ENCODE assay signal across 15 cellular contexts in genomic region chr10:26839966-26840627, GRCh38. TPM values are rescaled to one million over a fixed set of nuclear protein-coding genes. Genes with fewer than 3 reads are reported as not detected.
DNase-seq lines count a peak whose midpoint lies in the region; ATAC-seq, FAIRE-seq and TF ChIP-seq lines count a peak whose summit lies in the region.
"Had no signal": no experiment of that assay in that cellular context is flagged by ENCODE, and none has a peak within 500 bp of the region (broad histone marks: within the 10 kb centered on the region; RNA-seq: fewer than 3 reads in every experiment).

No MANE protein-coding gene starts in this region.

- H3K14ac ChIP-seq in trophoblast cell (ENCODE audit: low read length), result no peak overlapping the region

- no peak overlapping the region for H2BK120ac ChIP-seq in trophoblast cell (ENCODE audit: insufficient read depth, low read length, poor library complexity)

- peaks cover 7% of the 10 kb centered on the region for H3K9me3 Mint-ChIP-seq in activated T-cell treated with anti-CD3 and anti-CD28 coated beads, Interleukin-2, amount 50 U/mL, for 24 hours
- H3K9me3 Mint-ChIP-seq in astrocyte (ENCODE audit: unreplicated experiment), result no peaks in the 10 kb centered on the region

- H3K27ac ChIP-seq in astrocyte (ENCODE audit: low read depth, low read length), result no peak overlapping the region
- no peak overlapping the region for H3K27ac ChIP-seq in trophoblast cell (ENCODE audit: low read depth, low read length)
- H3K27ac ChIP-seq: adrenal gland, C4-2B, epithelial cell of prostate, upper lobe of right lung had no signal

- H3K79me1 ChIP-seq in trophoblast cell (ENCODE audit: low read length), result no peaks in the 10 kb centered on the region

- no peak overlapping the region for H3K4me2 ChIP-seq in astrocyte (ENCODE audit: low read length)
- H3K4me2 ChIP-seq in trophoblast cell (ENCODE audit: low read length), result no peak overlapping the region

- H4K12ac ChIP-seq in trophoblast cell (ENCODE audit: low read depth, low read length), result no peak overlapping the region

- H2AFZ ChIP-seq in astrocyte (ENCODE audit: low read depth, low read length) (no peak overlapping the region), trophoblast cell (ENCODE audit: insufficient read depth, low read length, poor library complexity) (no peak overlapping the region)

- no peak overlapping the region for H3K4me3 ChIP-seq in Jurkat, Clone E6-1 (ENCODE audit: low read length)
- no peak overlapping the region for H3K4me3 ChIP-seq in astrocyte (ENCODE audit: insufficient read depth, low read depth, low read length)
- H3K4me3 ChIP-seq in trophoblast cell (ENCODE audit: low read depth, low read length), result no peak overlapping the region
- H3K4me3 ChIP-seq: adrenal gland, upper lobe of right lung had no signal

- H3K36me3 ChIP-seq in astrocyte (ENCODE audit: insufficient read depth, low read length), result no peaks in the 10 kb centered on the region
- H3K36me3 ChIP-seq in trophoblast cell (ENCODE audit: control insufficient read depth in 1 of 2, insufficient read depth in 2 of 2, low read length in 2 of 2), result peaks cover 0 to 3% of the 10 kb centered on the region in 2 experiments
- H3K36me3 ChIP-seq: adrenal gland, upper lobe of right lung had no signal

- peak overlapping the region; percentile 19 for H3K4ac ChIP-seq in trophoblast cell (ENCODE audit: low read depth, low read length)

- ATAC-seq in GM21576 (IDR thresholded peaks at IDR 0.05; ENCODE audit: unreplicated experiment), result no peak
- ATAC-seq: upper lobe of right lung had no signal

- peak overlapping the region; percentile 64 for H3K23ac ChIP-seq in trophoblast cell (ENCODE audit: low read length)

- H4K8ac ChIP-seq in trophoblast cell (ENCODE audit: low read depth, low read length), result no peak overlapping the region

- H3K79me2 ChIP-seq in astrocyte (ENCODE audit: insufficient read depth, low read length) (peaks cover 99% of the 10 kb centered on the region), trophoblast cell (ENCODE audit: control insufficient read depth, insufficient read depth, low read length, poor library complexity) (peaks cover 9% of the 10 kb centered on the region)

- H2BK12ac ChIP-seq in trophoblast cell (ENCODE audit: low read length), result no peak overlapping the region

- H3K9ac ChIP-seq in astrocyte (ENCODE audit: low read length), result no peak overlapping the region
- H3K9ac ChIP-seq in trophoblast cell (ENCODE audit: low read length), result no peak overlapping the region

- no peak overlapping the region for H2AK5ac ChIP-seq in trophoblast cell (ENCODE audit: low read length)

- no peak for DNase-seq in activated T-cell treated with anti-CD3 and anti-CD28 coated beads, Interleukin-2, amount 50 U/mL, for 24 hours
- no peak for DNase-seq in activated T-cell treated with anti-CD3 and anti-CD28 coated beads, Interleukin-2, amount 50 U/mL, for 48 hours
- peak; percentile 29 for DNase-seq in Jurkat, Clone E6-1 (ENCODE audit: low read depth, low spot score)
- DNase-seq in astrocyte (ENCODE audit: low read depth), result peak; percentile 56
- no peak for DNase-seq in trophoblast cell
- no peak for DNase-seq in urothelium cell line (ENCODE audit: low spot score)
- no peak for DNase-seq in hippocampal formation (lab: John Stamatoyannopoulos, UW)
- DNase-seq: activated CD4-positive, CD25-positive, alpha-beta regulatory T cell; adrenal gland; NCI-H2081 treated with DMSO at 0.1 percent for 48 hours; upper lobe of right lung had no signal

- H3K4me1 ChIP-seq in astrocyte (ENCODE audit: insufficient read depth, low read length), result no peaks in the 10 kb centered on the region
- H3K4me1 ChIP-seq in trophoblast cell (ENCODE audit: control insufficient read depth in 1 of 2, insufficient read depth in 2 of 2, low read length in 2 of 2), result peaks cover 1 to 3% of the 10 kb centered on the region in 2 experiments
- H3K4me1 ChIP-seq: upper lobe of right lung had no signal

- no peak overlapping the region for H2BK5ac ChIP-seq in trophoblast cell (ENCODE audit: low read depth, low read length, poor library complexity)

- peaks cover 38% of the 10 kb centered on the region for H3K36me3 Mint-ChIP-seq in activated T-cell treated with anti-CD3 and anti-CD28 coated beads, Interleukin-2, amount 50 U/mL, for 24 hours (ENCODE audit: low read depth)
- H3K36me3 Mint-ChIP-seq in astrocyte (ENCODE audit: low read depth, unreplicated experiment), result no peaks in the 10 kb centered on the region

- H3K4me3 Mint-ChIP-seq in activated T-cell treated with anti-CD3 and anti-CD28 coated beads, Interleukin-2, amount 50 U/mL, for 24 hours, result no peak overlapping the region
- H3K4me3 Mint-ChIP-seq in astrocyte (ENCODE audit: unreplicated experiment), result no peak overlapping the region

- H3K9me3 ChIP-seq in astrocyte (ENCODE audit: insufficient read depth, low read depth, low read length) (no peaks in the 10 kb centered on the region), trophoblast cell (ENCODE audit: insufficient read depth, low read depth, low read length) (no peaks in the 10 kb centered on the region)
- H3K9me3 ChIP-seq: adrenal gland, upper lobe of right lung had no signal

- H3K4me1 Mint-ChIP-seq in activated T-cell treated with anti-CD3 and anti-CD28 coated beads, Interleukin-2, amount 50 U/mL, for 24 hours (ENCODE audit: low read depth), result peaks cover 67% of the 10 kb centered on the region
- peaks cover 31% of the 10 kb centered on the region for H3K4me1 Mint-ChIP-seq in astrocyte (ENCODE audit: low read depth, unreplicated experiment)

- no peak overlapping the region for H3K18ac ChIP-seq in trophoblast cell (ENCODE audit: low read length)

- H4K20me1 ChIP-seq in astrocyte (ENCODE audit: insufficient read depth, low read length), result peaks cover 89% of the 10 kb centered on the region

- FAIRE-seq in astrocyte (lab: Jason Lieb, UNC) (no peak), urothelium cell line (lab: Jason Lieb, UNC) (no peak)
- FAIRE-seq: RCC 7860 had no signal

- H3K27me3 ChIP-seq in astrocyte (ENCODE audit: insufficient read depth, low read length) (no peaks in the 10 kb centered on the region), trophoblast cell (ENCODE audit: insufficient read depth, low read length) (no peaks in the 10 kb centered on the region)
- H3K27me3 ChIP-seq: adrenal gland, upper lobe of right lung had no signal

- no CpG with 5 or more reads among the region's 3 CpGs for WGBS in trophoblast cell (ENCODE audit: extremely low coverage, insufficient coverage, insufficient read length)

- TF ChIP-seq CTCF in astrocyte (IDR thresholded peaks at IDR 0.05; ENCODE audit: insufficient read depth, low read depth, low read length), result no peak

- peak overlapping the region; percentile 83 for H3K27ac Mint-ChIP-seq in activated T-cell treated with anti-CD3 and anti-CD28 coated beads, Interleukin-2, amount 50 U/mL, for 24 hours
- H3K27ac Mint-ChIP-seq in astrocyte (ENCODE audit: unreplicated experiment), result no peak overlapping the region

- no peaks in the 10 kb centered on the region for H3K27me3 Mint-ChIP-seq in activated T-cell treated with anti-CD3 and anti-CD28 coated beads, Interleukin-2, amount 50 U/mL, for 24 hours
- H3K27me3 Mint-ChIP-seq in astrocyte (ENCODE audit: low read depth, unreplicated experiment), result no peaks in the 10 kb centered on the region

- H4K91ac ChIP-seq in trophoblast cell (ENCODE audit: low read depth, low read length), result no peak overlapping the region

RNA-seq across cellular contexts. Expression of gene ABI1, which starts 20.7 kb away (rescaled TPM):
- 45.2 TPM for polyA plus RNA-seq in Jurkat, Clone E6-1 (2012; ENCODE audit: insufficient read depth, insufficient read length)
- 58.8 and 65.1 TPM in 2 replicates for total RNA-seq in astrocyte
- polyA plus RNA-seq in trophoblast cell (2013), result 59.4 and 60.1 TPM in 2 replicates

Comparison
In these comparisons a context has a peak if more than half of its experiments do, and no peak if none do; other contexts are left out.
1. DNase-seq: peak in Jurkat, Clone E6-1 (single experiment) and astrocyte (single experiment); none in activated T-cell treated with anti-CD3 and anti-CD28 coated beads, Interleukin-2, amount 50 U/mL, for 24 hours (single experiment), activated T-cell treated with anti-CD3 and anti-CD28 coated beads, Interleukin-2, amount 50 U/mL, for 48 hours (0 of 2), trophoblast cell (0 of 2), urothelium cell line (single experiment) and hippocampal formation (0 of 2).